ENCODE assay signal across 1 cellular context in genomic region chr1:41977329-41977728, GRCh38.
TF ChIP-seq lines count a peak whose summit lies in the region.

No MANE protein-coding gene starts in this region.

TF ChIP-seq in GM23338, 12 proteins besides CTCF, POLR2A, EP300 and RAD21:
- TF ChIP-seq ZNF462 (CRISPR knock-in tag; IDR thresholded peaks at IDR 0.05) (no peak), STAT1 (IDR thresholded peaks at IDR 0.05; ENCODE audit: unreplicated experiment) (no peak), JUNB (IDR thresholded peaks at IDR 0.05; ENCODE audit: unreplicated experiment) (no peak), NANOG (IDR thresholded peaks at IDR 0.05; ENCODE audit: borderline replicate concordance) (no peak), EZH2 (IDR thresholded peaks at IDR 0.05; ENCODE audit: low read depth, unreplicated experiment) (no peak), ZNF331 (CRISPR knock-in tag; IDR thresholded peaks at IDR 0.05; ENCODE audit: low read depth) (no peak), ZNF114 (CRISPR knock-in tag; IDR thresholded peaks at IDR 0.05) (no peak), REST (IDR thresholded peaks at IDR 0.05; ENCODE audit: unreplicated experiment) (no peak), POLR2AphosphoS5 (IDR thresholded peaks at IDR 0.05; ENCODE audit: low read depth) (no peak), CREB1 (CRISPR knock-in tag; IDR thresholded peaks at IDR 0.05; ENCODE audit: low read depth) (no peak), EZH2phosphoT487 (IDR thresholded peaks at IDR 0.05; ENCODE audit: unreplicated experiment) (no peak), ETS1 (IDR thresholded peaks at IDR 0.05) (no peak)
TF ChIP-seq in GM23338: peak in this region for 0.
